Comparison of ENCODE assay signal across 11 cellular contexts in the genomic region with DNA sequence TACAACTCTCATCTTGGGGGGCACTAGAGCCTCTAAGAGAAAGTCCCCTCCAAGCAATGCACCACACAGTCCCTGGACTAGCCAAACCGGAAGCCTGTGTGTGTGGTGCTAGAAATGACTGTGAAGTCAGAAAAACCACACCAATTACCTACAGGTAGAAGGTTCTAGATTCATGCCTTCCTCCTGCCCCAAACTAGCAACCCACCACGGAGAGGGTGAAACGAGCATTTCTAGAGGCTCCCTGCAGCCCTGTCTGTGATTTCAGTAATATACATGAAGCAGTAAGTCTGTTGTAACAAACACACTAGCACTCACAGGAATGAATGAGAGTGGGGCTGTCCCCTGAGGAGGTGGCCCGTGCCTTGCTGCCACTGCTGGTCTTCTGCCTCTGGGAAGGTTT. TPM values are rescaled to one million over a fixed set of nuclear protein-coding genes. Genes with fewer than 3 reads are reported as not detected.
DNase-seq lines count a peak whose midpoint lies in the region; ATAC-seq, FAIRE-seq and TF ChIP-seq lines count a peak whose summit lies in the region.
"Had no signal": no experiment of that assay in that cellular context is flagged by ENCODE, and none has a peak within 500 bp of the region (broad histone marks: within the 10 kb centered on the region; RNA-seq: fewer than 3 reads in every experiment).

No MANE protein-coding gene starts in this region.

- FAIRE-seq in GM12878 (lab: Jason Lieb, UNC): no peak

- no peak overlapping the region for H3K9ac ChIP-seq in GM12878 (ENCODE audit: control insufficient read depth, insufficient read depth, low read length)
- H3K9ac ChIP-seq: GM23248 had no signal

- no peak overlapping the region for H3K4me3 Mint-ChIP-seq in activated naive CD8-positive, alpha-beta T cell treated with anti-CD3 and anti-CD28 coated beads, Interleukin-2, amount 10 ng/mL, durations not matched to agents 7 days and 5 days
- no peak overlapping the region for H3K4me3 Mint-ChIP-seq in activated naive CD8-positive, alpha-beta T cell treated with anti-CD3 and anti-CD28 coated beads, Interleukin-2, amount 50 U/mL, for 24 hours

- TF ChIP-seq RAD21 in GM12878 (IDR thresholded peaks at IDR 0.05; ENCODE audit: insufficient read depth, low read depth, low read length): no peak

- H3K79me2 ChIP-seq in GM12878 (ENCODE audit: control insufficient read depth, insufficient read depth, low read length): peaks cover 42% of the 10 kb centered on the region

- CTCF ChIA-PET in GM12878 (lab: Yijun Ruan, JAX): interaction anchor here (1.1 to 1.2 kb wide), 3 partner anchors 24 to 202 kb away, joined by 3 to 4 read pairs (median 4); no protein-coding TSS in a partner anchor

- H3K36me3 ChIP-seq in GM12878 (ENCODE audit: control insufficient read depth in 2 of 2, insufficient read depth in 2 of 2, low read length in 1 of 2) (no peaks in the 10 kb centered on the region), tibial artery (no peaks in the 10 kb centered on the region)

- H3K27ac ChIP-seq in GM12878 (ENCODE audit: control insufficient read depth, insufficient read depth) (peak overlapping the region; percentile 36), tibial artery (peak overlapping the region; percentile 77 to 99)
- H3K27ac ChIP-seq: GM23248 had no signal

- no TSS peak for BruUV-seq in GM12878 (replicated peaks; lab: Mats Ljungman, UMichigan)

- no peak overlapping the region for H3K4me3 ChIP-seq in GM12878
- H3K4me3 ChIP-seq in tibial artery: peak overlapping the region in 1 of 2 donors; percentile 17
- H3K4me3 ChIP-seq: GM23248 had no signal

- 4% methylated on average over 4 of the region's 4 CpGs for WGBS in GM12878 (ENCODE audit: insufficient coverage, insufficient replicate concordance, low lambda C conversion rate, missing lambda C conversion rate)

- peak; percentile 54 for ATAC-seq in activated naive CD8-positive, alpha-beta T cell treated with anti-CD3 and anti-CD28 coated beads, Interleukin-2, amount 10 ng/mL, durations not matched to agents 7 days and 5 days (ENCODE audit: low read depth)
- no peak for ATAC-seq in activated naive CD8-positive, alpha-beta T cell treated with anti-CD3 and anti-CD28 coated beads, Interleukin-2, amount 50 U/mL, for 24 hours
- ATAC-seq in HG02852 (IDR thresholded peaks at IDR 0.05; ENCODE audit: unreplicated experiment) (peak; percentile 45), GM12878 (peak; percentile 70)
- ATAC-seq: left colon had no signal

- intact Hi-C loops in GM12878 (cut with micrococcal nuclease; ENCODE audit: unreplicated experiment) (loop anchor here (2.0 to 10.0 kb wide), 4 partner anchors 18 to 370 kb away; no protein-coding TSS in a partner anchor), tibial artery (cut with DNase I; ENCODE audit: low total_unique reads) (no loop called here)

- 0 out of 4 replicates have a peak, but pooled peaks of 1 of the 2 experiments have one; percentile 38 for TF ChIP-seq EP300 in GM12878 (IDR thresholded peaks at IDR 0.05; ENCODE audit: borderline replicate concordance in 1 of 2, control insufficient read depth in 1 of 2, low read depth in 2 of 2, low read length in 2 of 2)

- H2AFZ ChIP-seq in GM12878 (ENCODE audit: control insufficient read depth, low read depth, low read length): no peak overlapping the region
- H2AFZ ChIP-seq: GM23248 had no signal

- no peaks in the 10 kb centered on the region for H3K9me3 Mint-ChIP-seq in activated naive CD8-positive, alpha-beta T cell treated with anti-CD3 and anti-CD28 coated beads, Interleukin-2, amount 10 ng/mL, durations not matched to agents 7 days and 5 days
- no peaks in the 10 kb centered on the region for H3K9me3 Mint-ChIP-seq in activated naive CD8-positive, alpha-beta T cell treated with anti-CD3 and anti-CD28 coated beads, Interleukin-2, amount 50 U/mL, for 24 hours

- peaks cover 62% of the 10 kb centered on the region for H3K27me3 Mint-ChIP-seq in activated naive CD8-positive, alpha-beta T cell treated with anti-CD3 and anti-CD28 coated beads, Interleukin-2, amount 10 ng/mL, durations not matched to agents 7 days and 5 days
- H3K27me3 Mint-ChIP-seq in activated naive CD8-positive, alpha-beta T cell treated with anti-CD3 and anti-CD28 coated beads, Interleukin-2, amount 50 U/mL, for 24 hours: peaks cover 18% of the 10 kb centered on the region

- no peaks in the 10 kb centered on the region for H3K36me3 Mint-ChIP-seq in activated naive CD8-positive, alpha-beta T cell treated with anti-CD3 and anti-CD28 coated beads, Interleukin-2, amount 10 ng/mL, durations not matched to agents 7 days and 5 days
- H3K36me3 Mint-ChIP-seq in activated naive CD8-positive, alpha-beta T cell treated with anti-CD3 and anti-CD28 coated beads, Interleukin-2, amount 50 U/mL, for 24 hours (ENCODE audit: low read depth): no peaks in the 10 kb centered on the region

- RAD21 ChIA-PET in GM12878 (lab: Charles Lee; ENCODE audit: unreplicated experiment): interaction anchor here (1.1 to 2.8 kb wide), 2 partner anchors 17 to 202 kb away, joined by 4 to 10 read pairs; no protein-coding TSS in a partner anchor

- SMC1A ChIA-PET in GM12878 (lab: Charles Lee; ENCODE audit: uncharacterized antibody, unreplicated experiment): interaction anchor here (0.9 to 3.7 kb wide), 3 partner anchors 9 to 24 kb away, joined by 3 to 16 read pairs (median 4); no protein-coding TSS in a partner anchor

- no peak for TF ChIP-seq POLR2A in GM12878 (IDR thresholded peaks at IDR 0.05; ENCODE audit: low read depth, low read length)

- TF ChIP-seq CTCF in GM12878 (IDR thresholded peaks at IDR 0.05 in 2 of 3, conservative IDR thresholded peaks at IDR 0.05 in 1 of 3; ENCODE audit: control insufficient read depth in 2 of 3, extremely low read depth in 1 of 3, insufficient read depth in 1 of 3, low read depth in 3 of 3, low read length in 3 of 3): no peak
- TF ChIP-seq CTCF in tibial artery (IDR thresholded peaks at IDR 0.05): no peak

- H3K27ac Mint-ChIP-seq in activated naive CD8-positive, alpha-beta T cell treated with anti-CD3 and anti-CD28 coated beads, Interleukin-2, amount 10 ng/mL, durations not matched to agents 7 days and 5 days: no peak overlapping the region
- no peak overlapping the region for H3K27ac Mint-ChIP-seq in activated naive CD8-positive, alpha-beta T cell treated with anti-CD3 and anti-CD28 coated beads, Interleukin-2, amount 50 U/mL, for 24 hours

- H4K20me1 ChIP-seq in GM12878 (ENCODE audit: control insufficient read depth, insufficient read depth): no peaks in the 10 kb centered on the region

- H3K27me3 ChIP-seq in GM12878 (replicated peaks in 1 of 2; ENCODE audit: control insufficient read depth in 2 of 2, insufficient read depth in 2 of 2, low read length in 1 of 2) (no peaks in the 10 kb centered on the region), tibial artery (no peaks in the 10 kb centered on the region)

- peak overlapping the region; percentile 49 for H3K4me2 ChIP-seq in GM12878 (ENCODE audit: control insufficient read depth, insufficient read depth)

- peaks cover 62% of the 10 kb centered on the region for H3K4me1 ChIP-seq in GM12878 (ENCODE audit: control insufficient read depth, insufficient read depth, low read length)
- H3K4me1 ChIP-seq in tibial artery: peaks cover 6 to 99% (median 67%) of the 10 kb centered on the region in 4 donors

- DNase-seq in activated naive CD8-positive, alpha-beta T cell treated with anti-CD3 and anti-CD28 coated beads, Interleukin-2, amount 10 ng/mL, durations not matched to agents 7 days and 5 days: no peak
- DNase-seq in activated naive CD8-positive, alpha-beta T cell treated with anti-CD3 and anti-CD28 coated beads, Interleukin-2, amount 50 U/mL, for 24 hours: no peak
- DNase-seq in GM12878 (ENCODE audit: low read depth, low spot score) (peak; percentile 49), tibial artery (no peak), midbrain (lab: John Stamatoyannopoulos, UW) (no peak), NAMALWA (ENCODE audit: low spot score) (no peak), mesenteric fat pad (ENCODE audit: low spot score) (no peak)
- DNase-seq: activated T-cell treated with anti-CD3 and anti-CD28 coated beads, Interleukin-2, amount 50 U/mL, for 48 hours; GM23248; left colon had no signal

- in situ Hi-C loops in GM12878 (cut with MboI): loop anchor here (10.0 kb wide), 1 partner anchor 370 kb away; no protein-coding TSS in a partner anchor

- H3K9me3 ChIP-seq in GM12878 (replicated peaks; ENCODE audit: control insufficient read depth, insufficient read depth, low read length) (no peaks in the 10 kb centered on the region), tibial artery (no peaks in the 10 kb centered on the region)

- POLR2A ChIA-PET in activated naive CD8-positive, alpha-beta T cell treated with anti-CD3 and anti-CD28 coated beads, Interleukin-2, amount 10 ng/mL, durations not matched to agents 7 days and 5 days (lab: Charles Lee): no interaction called here
- POLR2A ChIA-PET in GM12878 (lab: Charles Lee): interaction anchor here (0.8 to 2.3 kb wide), 2 partner anchors 11 to 13 kb away, joined by 4 to 14 read pairs; no protein-coding TSS in a partner anchor

- peaks cover 24% of the 10 kb centered on the region for H3K4me1 Mint-ChIP-seq in activated naive CD8-positive, alpha-beta T cell treated with anti-CD3 and anti-CD28 coated beads, Interleukin-2, amount 10 ng/mL, durations not matched to agents 7 days and 5 days
- H3K4me1 Mint-ChIP-seq in activated naive CD8-positive, alpha-beta T cell treated with anti-CD3 and anti-CD28 coated beads, Interleukin-2, amount 50 U/mL, for 24 hours: peaks cover 9% of the 10 kb centered on the region

TF ChIP-seq in GM12878, 131 proteins besides CTCF, POLR2A, EP300 and RAD21 (continues in another document):
- TF ChIP-seq NFIC (IDR thresholded peaks at IDR 0.05; ENCODE audit: low read depth, low read length): peak; percentile 65

RNA-seq across cellular contexts. Expression of a gene that starts 13.6 kb away (rescaled TPM):
- 1 to 10 TPM; 1.1 to 1.6 TPM for total RNA-seq in activated naive CD8-positive, alpha-beta T cell treated with anti-CD3 and anti-CD28 coated beads, Interleukin-2, amount 10 ng/mL, durations not matched to agents 7 days and 5 days
- 31.8 and 32.2 TPM in 2 replicates for total RNA-seq in GM12878 (2013; cell fraction: nucleolus; rRNA removed)
- 1.5 and 1.6 TPM in 2 replicates for total RNA-seq in GM12878 (2014; rRNA removed)
- 1.4 and 2.4 TPM in 2 replicates for total RNA-seq in GM12878 (2014; rRNA removed; fragmentation: Illumina TruSeq; extraction: Trizol)
- total RNA-seq in GM12878 (2021): 7.8 and 8.6 TPM in 2 replicates
- polyA plus RNA-seq in GM12878 (2011; ENCODE audit: low read depth): 1.5 TPM
- 1.3 and 1.5 TPM in 2 replicates for polyA plus RNA-seq in GM12878 (2011; rRNA removed)
- polyA plus RNA-seq in GM12878 (2011; cell fraction: cytosol; rRNA removed): 0.79 and 0.90 TPM in 2 replicates
- 1.6 and 2.4 TPM in 2 replicates for polyA plus RNA-seq in GM12878 (2011; cell fraction: nucleus; rRNA removed)
- polyA plus RNA-seq in GM12878 (2012): 2.3 and 3.5 TPM in 2 replicates
- polyA plus RNA-seq in GM12878 (2014; fragmentation: Illumina TruSeq; extraction: Trizol): 3.2 and 3.4 TPM in 2 replicates
- polyA plus RNA-seq in GM12878 (2014; fragmentation: Nextera tagmentation; extraction: Ambion mirVana): 1 to 10 TPM in 1 of 2 experiments, under 1 TPM in 1; 0.68 to 3.5 TPM
- 2.1 and 2.4 TPM in 2 replicates for polyA plus RNA-seq in GM12878 (2014; rRNA removed)
- 1 to 10 TPM; 2.0 to 2.8 TPM for polyA plus RNA-seq in GM12878 (2016; fragmentation: Nextera tagmentation; extraction: Ambion mirVana)
- 5.3 and 6.6 TPM in 2 replicates for polyA minus RNA-seq in GM12878 (2011; rRNA and poly(A)+ RNA removed)
- 2.9 and 3.2 TPM in 2 replicates for polyA minus RNA-seq in GM12878 (2011; cell fraction: cytosol; rRNA and poly(A)+ RNA removed)
- polyA minus RNA-seq in GM12878 (2011; cell fraction: nucleus; rRNA and poly(A)+ RNA removed): 6.0 and 15.7 TPM in 2 replicates
- total RNA-seq in mesenteric fat pad: 28.8 TPM
